Comparison of ENCODE assay signal across 17 cellular contexts in genomic region chr6:47922391-47922790, GRCh38.
A peak's percentile ranks its signal among the peaks of the same experiment; 100 is the strongest.
DNase-seq lines count a peak whose midpoint lies in the region; ATAC-seq, FAIRE-seq and TF ChIP-seq lines count a peak whose summit lies in the region.
"Had no signal": no experiment of that assay in that cellular context is flagged by ENCODE, and none has a peak within 500 bp of the region (broad histone marks: within the 10 kb centered on the region; RNA-seq: fewer than 3 reads in every experiment).

No MANE protein-coding gene starts in this region.

- H3K27me3 ChIP-seq in H1 (replicated peaks in 1 of 4; ENCODE audit: control insufficient read depth in 3 of 4, extremely low read depth in 1 of 4, insufficient read depth in 3 of 4, low read length in 3 of 4) = no peaks in the 10 kb centered on the region
- no peaks in the 10 kb centered on the region for H3K27me3 ChIP-seq in smooth muscle cell (ENCODE audit: low read depth)
- H3K27me3 ChIP-seq: heart left ventricle had no signal

- H3K9ac ChIP-seq in H1 (replicated peaks in 1 of 4; ENCODE audit: extremely low read depth in 1 of 4, low read depth in 3 of 4, low read length in 3 of 4) = no peak overlapping the region; a peak in 1 of 7 replicates
- no peak overlapping the region for H3K9ac ChIP-seq in smooth muscle cell (ENCODE audit: low read depth)

- POLR2A ChIA-PET in H1 (lab: Charles Lee; ENCODE audit: partially characterized antibody) = no interaction called here

- ATAC-seq in GM19397 (IDR thresholded peaks at IDR 0.05; ENCODE audit: unreplicated experiment) = no peak
- ATAC-seq: heart left ventricle had no signal

- TF ChIP-seq RAD21 in H1 (IDR thresholded peaks at IDR 0.05 in 1 of 2, conservative IDR thresholded peaks at IDR 0.05 in 1 of 2; ENCODE audit: low read depth in 2 of 2, low read length in 2 of 2) = no peak; a peak in 1 of 4 replicates

- H3K4me3 ChIP-seq in H1 (ENCODE audit: extremely low read depth in 1 of 4, insufficient read depth in 2 of 4, low read depth in 3 of 4, low read length in 4 of 4) (no peak overlapping the region), smooth muscle cell (no peak overlapping the region)
- H3K4me3 ChIP-seq: adrenal gland, heart left ventricle, left ventricle myocardium inferior had no signal

- no peak overlapping the region for H2BK20ac ChIP-seq in H1 (ENCODE audit: low read length)

- no peak overlapping the region for H3K14ac ChIP-seq in H1 (ENCODE audit: insufficient read length)

- peak overlapping the region; percentile 95 for H2AFZ ChIP-seq in H1 (ENCODE audit: low read length)
- H2AFZ ChIP-seq in smooth muscle cell (ENCODE audit: low read depth) = no peak overlapping the region

- H3K79me2 ChIP-seq in H1 (ENCODE audit: control insufficient read depth in 1 of 2, insufficient read depth in 2 of 2, low read length in 2 of 2) (no peaks in the 10 kb centered on the region), smooth muscle cell (ENCODE audit: low read depth) (no peaks in the 10 kb centered on the region)

- no peaks in the 10 kb centered on the region for H3K79me1 ChIP-seq in H1 (ENCODE audit: low read depth, low read length)

- H3K4me1 ChIP-seq in H1 (replicated peaks in 1 of 4; ENCODE audit: control insufficient read depth in 3 of 4, insufficient read depth in 4 of 4, low read length in 3 of 4) (peaks cover 0 to 5% (median 1%) of the 10 kb centered on the region in 4 experiments; a peak in 3 of 7 replicates), smooth muscle cell (ENCODE audit: low read depth) (peaks cover 11% of the 10 kb centered on the region)
- H3K4me1 ChIP-seq: adrenal gland, heart left ventricle, left ventricle myocardium inferior had no signal

- no peak overlapping the region for H3K56ac ChIP-seq in H1 (replicated peaks; ENCODE audit: insufficient read length, low read depth, low read length)

- 71% methylated on average over 4 of the region's 4 CpGs; no CpG with 5 or more reads in 1 of the 2 experiments for WGBS in H1 (ENCODE audit: extremely low coverage in 1 of 2, insufficient coverage in 1 of 2, insufficient read length in 1 of 2, insufficient replicate concordance in 2 of 2, low coverage in 1 of 2, low lambda C conversion rate in 2 of 2, missing lambda C conversion rate in 1 of 2), 2 experiments
- WGBS in smooth muscle cell (ENCODE audit: low lambda C conversion rate) = 63% methylated on average over 4 of the region's 4 CpGs

- H4K8ac ChIP-seq in H1 (ENCODE audit: extremely low read depth, insufficient read depth, low read length) = no peak overlapping the region

- H3K23me2 ChIP-seq in H1 (ENCODE audit: low read depth, low read length) = no peaks in the 10 kb centered on the region

- H2BK15ac ChIP-seq in H1 (ENCODE audit: low read length) = no peak overlapping the region

- H2AK5ac ChIP-seq in H1 (ENCODE audit: low read depth, low read length) = no peak overlapping the region

- no peak overlapping the region; the same call in 1 of the 2 replicates for H3K18ac ChIP-seq in H1 (ENCODE audit: extremely low read depth, low read length)

- no peak overlapping the region for H3K4me2 ChIP-seq in H1 (ENCODE audit: insufficient read depth in 1 of 2, low read depth in 2 of 2, low read length in 2 of 2)
- no peak overlapping the region for H3K4me2 ChIP-seq in smooth muscle cell

- no peak overlapping the region for H3K4ac ChIP-seq in H1 (replicated peaks; ENCODE audit: insufficient read length, low read depth, low read length)

- TF ChIP-seq EP300 in H1 (IDR thresholded peaks at IDR 0.05; ENCODE audit: borderline replicate concordance in 1 of 2, low read depth in 2 of 2, low read length in 2 of 2) = no peak

- DNase-seq in ELF-1 (ENCODE audit: low read depth, low spot score) (peak; percentile 12), NCI-H446 (lab: John Stamatoyannopoulos, UW) (peak; percentile 93 to 98), H1 (ENCODE audit: low read depth in 1 of 2, low spot score in 2 of 2) (peak in 1 of 2 experiments; percentile 49), midbrain (lab: John Stamatoyannopoulos, UW) (peak; percentile 84), smooth muscle cell (lab: John Stamatoyannopoulos, UW; ENCODE audit: unreplicated experiment) (no peak), GM19238 (ENCODE audit: insufficient read length, low spot score) (no peak), NCI-H187 treated with DMSO at 0.1 percent for 48 hours (lab: John Stamatoyannopoulos, UW) (no peak)
- DNase-seq: activated B cell treated with CpG ODN at 0.5 μM for 24 hours; activated CD8-positive, alpha-beta memory T cell treated with anti-CD3 and anti-CD28 coated beads for 24 hours; adrenal gland; Calu3; heart left ventricle; Kasumi-1; left ventricle myocardium inferior; NCI-H1694 treated with DMSO at 0.1 percent for 48 hours had no signal

- H3K9me3 ChIP-seq in H1 (ENCODE audit: insufficient read depth in 2 of 2, low read depth in 1 of 2, low read length in 1 of 2) (no peaks in the 10 kb centered on the region), smooth muscle cell (replicated peaks; ENCODE audit: low read depth) (no peaks in the 10 kb centered on the region)
- H3K9me3 ChIP-seq: adrenal gland, heart left ventricle, left ventricle myocardium inferior had no signal

- no peak overlapping the region for H3K27ac ChIP-seq in H1 (ENCODE audit: low read depth, low read length)
- no peak overlapping the region for H3K27ac ChIP-seq in smooth muscle cell (ENCODE audit: low read depth)
- H3K27ac ChIP-seq: adrenal gland, heart left ventricle, left ventricle myocardium inferior had no signal

- CTCF ChIA-PET in H1 (lab: Charles Lee; ENCODE audit: partially characterized antibody) = interaction anchor here (1.1 to 1.3 kb wide), 3 partner anchors 9 to 41 kb away, joined by 3 to 5 read pairs (median 3); no protein-coding TSS in a partner anchor

- no peaks in the 10 kb centered on the region for H4K20me1 ChIP-seq in H1 (replicated peaks in 1 of 2; ENCODE audit: control insufficient read depth in 1 of 2, insufficient read depth in 2 of 2, low read length in 2 of 2)
- H4K20me1 ChIP-seq in smooth muscle cell (ENCODE audit: low read depth) = no peaks in the 10 kb centered on the region

- no peak for TF ChIP-seq CTCF in H1 (IDR thresholded peaks at IDR 0.05; ENCODE audit: control extremely low read depth in 1 of 3, insufficient read depth in 1 of 3, low read depth in 1 of 3, low read length in 3 of 3)
- no peak for TF ChIP-seq CTCF in smooth muscle cell (IDR thresholded peaks at IDR 0.05; ENCODE audit: borderline replicate concordance, insufficient read depth, poor library complexity, severe bottlenecking)

- no peak overlapping the region for H3K23ac ChIP-seq in H1 (ENCODE audit: insufficient read length)

- no peaks in the 10 kb centered on the region for H3K36me3 ChIP-seq in H1 (ENCODE audit: control insufficient read depth in 2 of 4, insufficient read depth in 4 of 4, low read length in 3 of 4)
- no peaks in the 10 kb centered on the region for H3K36me3 ChIP-seq in smooth muscle cell (ENCODE audit: low read depth)
- H3K36me3 ChIP-seq: adrenal gland, heart left ventricle, left ventricle myocardium inferior had no signal

- H2BK5ac ChIP-seq in H1 (ENCODE audit: low read depth, low read length) = no peak overlapping the region

- H2BK120ac ChIP-seq in H1 (replicated peaks; ENCODE audit: low read depth, low read length) = no peak overlapping the region

- no peaks in the 10 kb centered on the region for H3F3A ChIP-seq in smooth muscle cell (ENCODE audit: low read depth)

- TF ChIP-seq POLR2A in H1 (IDR thresholded peaks at IDR 0.05; ENCODE audit: control extremely low read depth in 1 of 2, low read depth in 2 of 2, low read length in 2 of 2) = no peak

- H4K91ac ChIP-seq in H1 (replicated peaks; ENCODE audit: insufficient read length, low read length) = no peak overlapping the region

- no peak overlapping the region for H2BK12ac ChIP-seq in H1 (ENCODE audit: low read depth, low read length)

- FAIRE-seq in H1 (lab: Jason Lieb, UNC) = no peak
- FAIRE-seq: colon had no signal

- H4K5ac ChIP-seq in H1 (ENCODE audit: insufficient read length, low read depth, low read length) = no peak overlapping the region

TF ChIP-seq in H1, 55 proteins besides CTCF, POLR2A, EP300 and RAD21:
- no peak for TF ChIP-seq SP2 (IDR thresholded peaks at IDR 0.05; ENCODE audit: low read length)
- TF ChIP-seq HDAC2 (IDR thresholded peaks at IDR 0.05; ENCODE audit: borderline replicate concordance in 1 of 2, low read depth in 2 of 2, low read length in 2 of 2) = peak in 1 of 2 experiments; percentile 19; a peak in 1 of 4 replicates
- TF ChIP-seq NANOG (IDR thresholded peaks at IDR 0.05; ENCODE audit: insufficient read depth, low read depth, low read length, poor library complexity, severe bottlenecking) = no peak
- no peak for TF ChIP-seq EGR1 (IDR thresholded peaks at IDR 0.05; ENCODE audit: borderline replicate concordance, low read depth, low read length)
- TF ChIP-seq SUZ12 (IDR thresholded peaks at IDR 0.05; ENCODE audit: low read length) = no peak
- TF ChIP-seq CHD1 (IDR thresholded peaks at IDR 0.05; ENCODE audit: low read depth, low read length) = no peak
- no peak for TF ChIP-seq ASH2L (IDR thresholded peaks at IDR 0.05; ENCODE audit: low read length)

Comparison
In these comparisons a context has a peak if more than half of its experiments do, and no peak if none do; other contexts are left out.
1. DNase-seq: peak in ELF-1 (single experiment), NCI-H446 (2 of 2) and midbrain (single experiment); none in smooth muscle cell (single experiment), GM19238 (single experiment) and NCI-H187 treated with DMSO at 0.1 percent for 48 hours (single experiment).